Comparison of ENCODE assay signal across 20 cellular contexts in genomic region chr19:30754162-30754561, GRCh38.
"Had no signal": no experiment of that assay in that cellular context is flagged by ENCODE, and none has a peak within 500 bp of the region (broad histone marks: within the 10 kb centered on the region; RNA-seq: fewer than 3 reads in every experiment).

No MANE protein-coding gene starts in this region.

- H3K27ac ChIP-seq: colonic mucosa, esophagus squamous epithelium, hepatocyte, neural progenitor cell, parathyroid adenoma, sigmoid colon, stomach, thyroid gland had no signal

- DNase-seq: colonic mucosa; effector memory CD4-positive, alpha-beta T cell; esophagus squamous epithelium; foreskin melanocyte; left colon; mammary epithelial cell; mesendoderm; midbrain; naive thymus-derived CD4-positive, alpha-beta T cell; right cardiac atrium; sigmoid colon; stimulated activated CD4-positive, alpha-beta T cell treated with anti-CD3 and anti-CD28 coated beads, Interleukin-2, amount 100 ng/mL, for 24 hours; stimulated activated CD4-positive, alpha-beta T cell treated with anti-CD3 and anti-CD28 coated beads, Interleukin-4, amount 100 ng/mL, for 24 hours; stimulated activated naive CD4-positive, alpha-beta T cell treated with Interleukin-2 at 50 U/mL for 16 hours; stomach; thyroid gland had no signal

- H3K4me1 ChIP-seq: colonic mucosa, esophagus squamous epithelium, neural progenitor cell, parathyroid adenoma, sigmoid colon, stomach, thyroid gland had no signal

- ATAC-seq: left colon; naive thymus-derived CD4-positive, alpha-beta T cell; stimulated activated effector memory CD8-positive, alpha-beta T cell treated with anti-CD3 and anti-CD28 coated beads, Interleukin-12 subunit alpha, Interleukin-12 subunit beta, amount 100 ng/mL, for 72 hours had no signal

- H3K4me3 ChIP-seq: colonic mucosa, esophagus squamous epithelium, hepatocyte, neural progenitor cell, sigmoid colon, stomach, thyroid gland had no signal

- H3K36me3 ChIP-seq: colonic mucosa, esophagus squamous epithelium, neural progenitor cell, sigmoid colon, stomach, thyroid gland had no signal

- H3K9me3 ChIP-seq: colonic mucosa, thyroid gland had no signal

- H3K27me3 ChIP-seq: colonic mucosa, esophagus squamous epithelium, hepatocyte, neural progenitor cell, sigmoid colon, stomach, thyroid gland had no signal
